ENCODE assay signal across 9 cellular contexts in the genomic region with DNA sequence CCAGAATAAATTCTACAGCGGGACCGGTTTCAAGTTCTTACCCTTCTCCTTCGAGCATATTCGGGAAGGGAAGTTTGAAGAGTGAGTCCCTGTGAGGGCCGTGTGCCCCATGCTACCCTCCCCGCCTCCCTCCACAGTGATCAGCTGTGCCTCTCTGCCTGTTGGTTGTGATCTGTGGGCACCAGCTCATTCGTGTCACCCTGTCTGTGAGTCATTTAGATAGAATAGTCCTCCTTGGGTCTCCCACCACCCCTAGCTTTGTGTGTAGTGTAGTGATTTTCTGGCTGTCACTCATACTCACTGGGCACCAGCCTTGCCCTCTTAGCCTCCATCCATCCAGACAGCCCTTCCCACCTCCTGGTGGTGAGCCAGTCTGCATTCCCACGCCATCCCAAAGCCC. TPM values are rescaled to one million over a fixed set of nuclear protein-coding genes. Genes with fewer than 3 reads are reported as not detected.
DNase-seq lines count a peak whose midpoint lies in the region; ATAC-seq and TF ChIP-seq lines count a peak whose summit lies in the region.
"Had no signal": no experiment of that assay in that cellular context is flagged by ENCODE, and none has a peak within 500 bp of the region (broad histone marks: within the 10 kb centered on the region; RNA-seq: fewer than 3 reads in every experiment).

No MANE protein-coding gene starts in this region.

- peak overlapping the region; percentile 1 to 19 for H3K9ac ChIP-seq in duodenal mucosa (ENCODE audit: low read depth in 1 of 2, low read length in 2 of 2)
- H3K9ac ChIP-seq in Karpas-422 (ENCODE audit: low read length): no peak overlapping the region

- H3K4me3 Mint-ChIP-seq in activated CD4-positive, alpha-beta T cell treated with anti-CD3 and anti-CD28 coated beads for 36 hours: no peak overlapping the region
- peak overlapping the region; percentile 52 for H3K4me3 Mint-ChIP-seq in nephron progenitor cell
- peak overlapping the region; percentile 49 for H3K4me3 Mint-ChIP-seq in type B pancreatic cell

- no peaks in the 10 kb centered on the region for H3K79me2 ChIP-seq in Karpas-422 (ENCODE audit: low read length)

- H3K27me3 ChIP-seq in duodenal mucosa (ENCODE audit: control insufficient read depth in 1 of 2, insufficient read depth in 2 of 2, low read length in 2 of 2) (no peaks in the 10 kb centered on the region), Karpas-422 (ENCODE audit: low read length) (no peaks in the 10 kb centered on the region)

- no peak for TF ChIP-seq CTCF in nephron progenitor cell (IDR thresholded peaks at IDR 0.05)
- no peak for TF ChIP-seq CTCF in type B pancreatic cell (conservative IDR thresholded peaks at IDR 0.05)

- POLR2A ChIA-PET in activated CD4-positive, alpha-beta T cell treated with anti-CD3 and anti-CD28 coated beads for 36 hours (lab: Charles Lee): interaction anchor here (0.7 to 0.9 kb wide), 2 partner anchors 10 to 106 kb away, joined by 3 read pairs; no protein-coding TSS in a partner anchor

- H3K36me3 Mint-ChIP-seq in activated CD4-positive, alpha-beta T cell treated with anti-CD3 and anti-CD28 coated beads for 36 hours (ENCODE audit: low read depth): peaks cover 11% of the 10 kb centered on the region
- H3K36me3 Mint-ChIP-seq in nephron progenitor cell (ENCODE audit: low read depth) (peaks cover 9% of the 10 kb centered on the region), type B pancreatic cell (peaks cover 11% of the 10 kb centered on the region)

- peaks cover 45 to 60% of the 10 kb centered on the region in 2 donors for H3K4me1 ChIP-seq in duodenal mucosa (ENCODE audit: control insufficient read depth in 1 of 2, insufficient read depth in 2 of 2, low read length in 2 of 2)
- peaks cover 5% of the 10 kb centered on the region for H3K4me1 ChIP-seq in Karpas-422 (ENCODE audit: low read length)

- H3K27ac ChIP-seq in duodenal mucosa (ENCODE audit: low read depth, low read length): peak overlapping the region; percentile 82
- H3K27ac ChIP-seq in Karpas-422 (ENCODE audit: low read length): no peak overlapping the region

- H3K4me3 ChIP-seq in duodenal mucosa (ENCODE audit: low read depth in 1 of 2, low read length in 2 of 2) (no peak overlapping the region), Karpas-422 (ENCODE audit: low read length) (no peak overlapping the region)

- H3K27ac Mint-ChIP-seq in activated CD4-positive, alpha-beta T cell treated with anti-CD3 and anti-CD28 coated beads for 36 hours: no peak overlapping the region
- H3K27ac Mint-ChIP-seq in nephron progenitor cell: peak overlapping the region; percentile 99
- H3K27ac Mint-ChIP-seq in type B pancreatic cell: peak overlapping the region; percentile 84

- peaks cover 14% of the 10 kb centered on the region for H3K4me1 Mint-ChIP-seq in activated CD4-positive, alpha-beta T cell treated with anti-CD3 and anti-CD28 coated beads for 36 hours
- peaks cover 76% of the 10 kb centered on the region for H3K4me1 Mint-ChIP-seq in nephron progenitor cell
- H3K4me1 Mint-ChIP-seq in type B pancreatic cell (ENCODE audit: unreplicated experiment): peaks cover 52% of the 10 kb centered on the region

- H3K9me3 ChIP-seq in duodenal mucosa (ENCODE audit: control insufficient read depth in 1 of 2, low read length in 2 of 2): no peaks in the 10 kb centered on the region
- H3K9me3 ChIP-seq in Karpas-422 (ENCODE audit: low read length): no peaks in the 10 kb centered on the region

- H3K36me3 ChIP-seq in duodenal mucosa (ENCODE audit: control insufficient read depth in 1 of 2, insufficient read depth in 2 of 2, low read length in 2 of 2): peaks cover 7 to 12% of the 10 kb centered on the region in 2 donors
- H3K36me3 ChIP-seq in Karpas-422 (ENCODE audit: insufficient read depth, low read length): no peaks in the 10 kb centered on the region

- intact Hi-C loops in activated CD4-positive, alpha-beta T cell treated with anti-CD3 and anti-CD28 coated beads for 36 hours (cut with DNase I, micrococcal nuclease): no loop called here

- peak; percentile 49 for ATAC-seq in activated CD4-positive, alpha-beta T cell treated with anti-CD3 and anti-CD28 coated beads for 36 hours
- no peak for ATAC-seq in GM18511 (IDR thresholded peaks at IDR 0.05; ENCODE audit: unreplicated experiment)

- H3K4me2 ChIP-seq in Karpas-422 (ENCODE audit: low read depth, low read length, poor library complexity, severe bottlenecking): no peak overlapping the region

- H4K20me1 ChIP-seq in Karpas-422 (ENCODE audit: insufficient read depth, low read depth, low read length): no peaks in the 10 kb centered on the region

- no peak for DNase-seq in activated CD4-positive, alpha-beta T cell treated with anti-CD3 and anti-CD28 coated beads for 36 hours
- no peak for DNase-seq in activated CD4-positive, alpha-beta T cell treated with anti-CD3 and anti-CD28 coated beads for 48 hours
- DNase-seq in nephron progenitor cell (no peak), type B pancreatic cell (ENCODE audit: extremely low spot score, unreplicated experiment) (no peak), nucleus accumbens (lab: John Stamatoyannopoulos, UW) (no peak), Karpas-422 (no peak)
- DNase-seq: MV-4-11 had no signal

- no peaks in the 10 kb centered on the region for H3K9me2 ChIP-seq in Karpas-422 (replicated peaks; ENCODE audit: insufficient read depth, low read length)

- CTCF ChIA-PET in activated CD4-positive, alpha-beta T cell treated with anti-CD3 and anti-CD28 coated beads for 36 hours (lab: Charles Lee): interaction anchor here (0.6 to 3.9 kb wide), 12 partner anchors 11 to 385 kb away, joined by 3 to 18 read pairs (median 3); partner anchors contain the start of genes CAVIN1 and NAGLU

- no peak overlapping the region for H2AFZ ChIP-seq in Karpas-422 (ENCODE audit: low read length)

- H3K27me3 Mint-ChIP-seq in activated CD4-positive, alpha-beta T cell treated with anti-CD3 and anti-CD28 coated beads for 36 hours: peaks cover 2% of the 10 kb centered on the region
- H3K27me3 Mint-ChIP-seq in nephron progenitor cell (ENCODE audit: low read depth, poor library complexity): peaks cover 3% of the 10 kb centered on the region
- no peaks in the 10 kb centered on the region for H3K27me3 Mint-ChIP-seq in type B pancreatic cell

- no peaks in the 10 kb centered on the region for H3K9me3 Mint-ChIP-seq in activated CD4-positive, alpha-beta T cell treated with anti-CD3 and anti-CD28 coated beads for 36 hours (ENCODE audit: low read depth)
- H3K9me3 Mint-ChIP-seq in nephron progenitor cell (no peaks in the 10 kb centered on the region), type B pancreatic cell (no peaks in the 10 kb centered on the region)

RNA-seq across cellular contexts. Expression of gene NAGLU, which starts 15.0 kb away (rescaled TPM):
- total RNA-seq in activated CD4-positive, alpha-beta T cell treated with anti-CD3 and anti-CD28 coated beads for 36 hours: 10 to 100 TPM in 1 of 2 experiments, 1 to 10 TPM in 1; 9.7 to 12.5 TPM
- total RNA-seq in type B pancreatic cell (ENCODE audit: low replicate concordance): 24.0 and 26.5 TPM in 2 replicates
- total RNA-seq in Karpas-422 (2014; rRNA removed; shearing (Covaris generic); ENCODE audit: low replicate concordance): 40.0 and 71.8 TPM in 2 replicates

RNA-seq across cellular contexts. Expression of gene HSD17B1, which starts 31.7 kb away (rescaled TPM):
- total RNA-seq in activated CD4-positive, alpha-beta T cell treated with anti-CD3 and anti-CD28 coated beads for 36 hours: under 1 TPM; 0.35 to 0.41 TPM
- total RNA-seq in type B pancreatic cell (ENCODE audit: low replicate concordance): 2.2 and 2.7 TPM in 2 replicates
- 0.22 and 1.3 TPM in 2 replicates for total RNA-seq in Karpas-422 (2014; rRNA removed; shearing (Covaris generic); ENCODE audit: low replicate concordance)

RNA-seq across cellular contexts. Expression of gene COASY, which starts 40.9 kb away (rescaled TPM):
- total RNA-seq in activated CD4-positive, alpha-beta T cell treated with anti-CD3 and anti-CD28 coated beads for 36 hours: 100 to 1,000 TPM in 1 of 2 experiments, 10 to 100 TPM in 1; 83.3 to 105 TPM
- total RNA-seq in type B pancreatic cell (ENCODE audit: low replicate concordance): 78.0 and 80.8 TPM in 2 replicates
- 46.7 and 56.2 TPM in 2 replicates for total RNA-seq in Karpas-422 (2014; rRNA removed; shearing (Covaris generic); ENCODE audit: low replicate concordance)

RNA-seq across cellular contexts. Expression of gene MLX, which starts 45.9 kb away (rescaled TPM):
- 10 to 100 TPM; 38.7 to 40.7 TPM for total RNA-seq in activated CD4-positive, alpha-beta T cell treated with anti-CD3 and anti-CD28 coated beads for 36 hours
- 31.3 and 32.3 TPM in 2 replicates for total RNA-seq in type B pancreatic cell (ENCODE audit: low replicate concordance)
- 33.0 and 42.4 TPM in 2 replicates for total RNA-seq in Karpas-422 (2014; rRNA removed; shearing (Covaris generic); ENCODE audit: low replicate concordance)

RNA-seq across cellular contexts. Expression of gene PSMC3IP, which starts 56.5 kb away (rescaled TPM):
- total RNA-seq in activated CD4-positive, alpha-beta T cell treated with anti-CD3 and anti-CD28 coated beads for 36 hours: 10 to 100 TPM; 27.0 to 28.9 TPM
- total RNA-seq in type B pancreatic cell (ENCODE audit: low replicate concordance): 10.6 and 22.6 TPM in 2 replicates
- total RNA-seq in Karpas-422 (2014; rRNA removed; shearing (Covaris generic); ENCODE audit: low replicate concordance): 5.3 and 7.9 TPM in 2 replicates
